In genomic region chr6:44477293-44477894, GRCh38 we compare ENCODE assay signal across 34 cellular contexts.
"Had no signal": no experiment of that assay in that cellular context is flagged by ENCODE, and none has a peak within 500 bp of the region (broad histone marks: within the 10 kb centered on the region; RNA-seq: fewer than 3 reads in every experiment).

No MANE protein-coding gene starts in this region.

- H3K4me3 ChIP-seq: colonic mucosa, Peyer's patch had no signal

- H3K4me2 ChIP-seq: KMS-11 had no signal

- DNase-seq: activated CD4-positive, alpha-beta T cell treated with anti-CD3 and anti-CD28 coated beads for 1 hour; activated CD4-positive, alpha-beta T cell treated with anti-CD3 and anti-CD28 coated beads for 48 hours; activated CD4-positive, CD25-positive, alpha-beta regulatory T cell; activated CD8-positive, alpha-beta T cell treated with anti-CD3 and anti-CD28 coated beads for 36 hours; activated effector memory CD4-positive, alpha-beta T cell treated with anti-CD3 and anti-CD28 coated beads, Interleukin-2, amount 50 U/mL, for 16 hours; activated naive CD4-positive, alpha-beta T cell; activated naive CD4-positive, alpha-beta T cell treated with anti-CD3 and anti-CD28 coated beads, Interleukin-2, amount 50 U/mL, for 16 hours; activated naive CD8-positive, alpha-beta T cell treated with anti-CD3 and anti-CD28 coated beads for 36 hours; activated T-cell treated with anti-CD3 and anti-CD28 coated beads, Interleukin-2, amount 50 U/mL, for 1 hour; activated T-cell treated with anti-CD3 and anti-CD28 coated beads, Interleukin-2, amount 50 U/mL, for 72 hours; amniotic stem cell; aorta; brain microvascular endothelial cell; colonic mucosa; MM.1S; NCI-H1092 treated with DMSO at 0.1 percent for 48 hours; NCI-H1417; NCI-H146; NCI-H187; NCI-H2029 treated with DMSO at 0.1 percent for 48 hours; NCI-H2107; NCI-H2171 treated with DMSO at 0.1 percent for 48 hours; NCI-H226; NCI-H524 treated with DMSO at 0.1 percent for 48 hours; PC-3; Peyer's patch; RPMI8226; SIG-M5; SW 1271; T-helper 1 cell; T1000; WERI-Rb-1 had no signal

- H3K36me3 ChIP-seq: brain microvascular endothelial cell, colonic mucosa, Peyer's patch, WERI-Rb-1 had no signal

- H3K27me3 ChIP-seq: colonic mucosa, Peyer's patch had no signal

- H3K4me1 ChIP-seq: colonic mucosa had no signal

- ATAC-seq: activated CD8-positive, alpha-beta T cell treated with anti-CD3 and anti-CD28 coated beads for 36 hours; activated T-cell treated with anti-CD3 and anti-CD28 coated beads, Interleukin-2, amount 50 U/mL, for 72 hours; activated T-helper 17 cell treated with anti-CD3 and anti-CD28 coated beads, Interleukin-2, amount 50 U/mL, for 72 hours; PC-3 had no signal

- H3K27ac ChIP-seq: brain microvascular endothelial cell, colonic mucosa, KMS-11, Peyer's patch, WERI-Rb-1 had no signal

- H3K9me3 ChIP-seq: colonic mucosa, Peyer's patch had no signal
